In the genomic region with DNA sequence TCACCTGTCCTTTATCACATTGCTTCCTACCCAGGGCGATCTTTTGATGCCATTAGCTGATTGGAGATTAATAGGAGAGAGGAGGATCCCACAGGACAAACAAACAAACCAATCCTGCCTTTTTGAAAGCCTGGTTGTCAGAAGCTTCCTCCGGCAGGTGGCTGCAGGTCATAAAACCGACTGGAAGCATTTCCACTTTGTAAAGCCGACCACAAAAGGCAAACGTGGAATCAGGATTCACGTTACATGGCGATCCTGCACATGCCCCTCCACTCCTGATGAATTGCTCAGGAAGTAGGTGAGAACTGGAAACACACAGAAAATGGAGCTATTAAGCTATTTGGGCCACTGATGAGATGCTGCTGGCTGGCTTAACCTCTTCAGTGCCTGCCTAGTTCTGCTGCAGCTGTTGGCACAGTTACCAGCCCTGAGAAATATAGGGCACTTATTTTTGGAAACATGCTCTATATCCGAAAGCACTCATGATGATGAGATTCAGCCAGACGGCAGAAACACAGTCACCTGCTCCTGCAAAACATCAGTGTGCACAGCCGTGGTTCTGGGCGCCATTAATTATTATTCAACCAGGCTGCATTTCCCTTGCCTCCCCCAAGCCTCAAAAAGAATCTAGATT, we compare ENCODE assay signal across 17 cellular contexts.
A peak's percentile ranks its signal among the peaks of the same experiment; 100 is the strongest.
DNase-seq lines count a peak whose midpoint lies in the region; ATAC-seq and TF ChIP-seq lines count a peak whose summit lies in the region.
"Had no signal": no experiment of that assay in that cellular context is flagged by ENCODE, and none has a peak within 500 bp of the region (broad histone marks: within the 10 kb centered on the region; RNA-seq: fewer than 3 reads in every experiment).

No MANE protein-coding gene starts in this region.

- H3K9me3 ChIP-seq in thoracic aorta: no peaks in the 10 kb centered on the region

- H3K9me3 Mint-ChIP-seq in activated CD8-positive, alpha-beta T cell treated with anti-CD3 and anti-CD28 coated beads for 36 hours: no peaks in the 10 kb centered on the region
- H3K9me3 Mint-ChIP-seq: natural killer cell treated with Interleukin-12 subunit alpha and Interleukin-12 subunit beta and Interleukin-15 and Interleukin-18, amount 100 ng/mL, for 72 hours had no signal

- H3K4me1 ChIP-seq in thoracic aorta (ENCODE audit: control insufficient read depth in 1 of 2, low read depth in 2 of 2): peaks cover 0 to 21% of the 10 kb centered on the region in 2 donors

- H3K27ac ChIP-seq in dorsolateral prefrontal cortex (peak overlapping the region in 34 of 59 donors; percentile 1 to 80 (median 30)), thoracic aorta (peak overlapping the region; percentile 10 to 59)
- H3K27ac ChIP-seq: GM23248 had no signal

- H3K27me3 ChIP-seq in dorsolateral prefrontal cortex (no peaks in the 10 kb centered on the region), thoracic aorta (replicated peaks; ENCODE audit: insufficient read depth) (no peaks in the 10 kb centered on the region)

- intact Hi-C loops in dorsolateral prefrontal cortex (cut with DNase I): loop anchor here in 1 of 2 donors (10.0 kb wide), 1 partner anchor 129 kb away; no protein-coding TSS in a partner anchor
- intact Hi-C loops in activated CD8-positive, alpha-beta T cell treated with anti-CD3 and anti-CD28 coated beads for 36 hours (cut with micrococcal nuclease): no loop called here

- POLR2A ChIA-PET in activated CD8-positive, alpha-beta T cell treated with anti-CD3 and anti-CD28 coated beads for 36 hours (lab: Charles Lee): no interaction called here

- H3K27ac Mint-ChIP-seq in activated CD8-positive, alpha-beta T cell treated with anti-CD3 and anti-CD28 coated beads for 36 hours: no peak overlapping the region
- H3K27ac Mint-ChIP-seq: CD8-positive, alpha-beta memory T cell; natural killer cell treated with Interleukin-12 subunit alpha and Interleukin-12 subunit beta and Interleukin-15 and Interleukin-18, amount 100 ng/mL, for 72 hours; stimulated activated naive CD8-positive, alpha-beta T cell treated with anti-CD3 and anti-CD28 coated beads, Interleukin-15, Interleukin-2, amounts not matched to agents 100 ng/mL and 50 ng/mL, for 24 hours had no signal

- H3K4me3 ChIP-seq in dorsolateral prefrontal cortex (peak overlapping the region in 6 of 59 donors; percentile 2 to 34 (median 9)), thoracic aorta (peak overlapping the region; percentile 44)
- H3K4me3 ChIP-seq: GM23248 had no signal

- ATAC-seq in thoracic aorta (ENCODE audit: insufficient number of reproducible peaks, low FRiP score, low read depth): no peak
- no peak for ATAC-seq in stimulated activated naive CD8-positive, alpha-beta T cell treated with anti-CD3 and anti-CD28 coated beads, Interleukin-15, Interleukin-2, amounts not matched to agents 100 U/mL and 50 U/mL, for 24 hours
- ATAC-seq in activated CD8-positive, alpha-beta T cell treated with anti-CD3 and anti-CD28 coated beads for 36 hours: no peak
- ATAC-seq: natural killer cell treated with Interleukin-12 subunit alpha and Interleukin-12 subunit beta and Interleukin-15 and Interleukin-18, amount 100 ng/mL, for 72 hours; sciatic nerve had no signal

- H3K36me3 Mint-ChIP-seq in activated CD8-positive, alpha-beta T cell treated with anti-CD3 and anti-CD28 coated beads for 36 hours (ENCODE audit: low read depth): no peaks in the 10 kb centered on the region
- H3K36me3 Mint-ChIP-seq: CD8-positive, alpha-beta memory T cell; natural killer cell treated with Interleukin-12 subunit alpha and Interleukin-12 subunit beta and Interleukin-15 and Interleukin-18, amount 100 ng/mL, for 72 hours had no signal

- CTCF ChIA-PET in activated CD8-positive, alpha-beta T cell treated with anti-CD3 and anti-CD28 coated beads for 36 hours (lab: Charles Lee): no interaction called here

- no peaks in the 10 kb centered on the region for H3K4me1 Mint-ChIP-seq in activated CD8-positive, alpha-beta T cell treated with anti-CD3 and anti-CD28 coated beads for 36 hours (ENCODE audit: low read depth)
- H3K4me1 Mint-ChIP-seq: CD8-positive, alpha-beta memory T cell had no signal

- no peak for TF ChIP-seq CTCF in dorsolateral prefrontal cortex (IDR thresholded peaks at IDR 0.05 in 54 of 56, conservative IDR thresholded peaks at IDR 0.05 in 2 of 56; ENCODE audit: low read depth in 1 of 56, partially characterized antibody in 56 of 56)
- TF ChIP-seq CTCF in thoracic aorta (IDR thresholded peaks at IDR 0.05): no peak
- TF ChIP-seq CTCF in activated CD8-positive, alpha-beta T cell treated with anti-CD3 and anti-CD28 coated beads for 36 hours (IDR thresholded peaks at IDR 0.05): no peak

- peaks cover 1% of the 10 kb centered on the region for H3K27me3 Mint-ChIP-seq in activated CD8-positive, alpha-beta T cell treated with anti-CD3 and anti-CD28 coated beads for 36 hours
- H3K27me3 Mint-ChIP-seq: CD8-positive, alpha-beta memory T cell; natural killer cell treated with Interleukin-12 subunit alpha and Interleukin-12 subunit beta and Interleukin-15 and Interleukin-18, amount 100 ng/mL, for 72 hours; stimulated activated naive CD8-positive, alpha-beta T cell treated with anti-CD3 and anti-CD28 coated beads, Interleukin-15, Interleukin-2, amounts not matched to agents 100 ng/mL and 50 ng/mL, for 24 hours had no signal

- peak; percentile 33 for DNase-seq in NCI-H1092 treated with DMSO at 0.1 percent for 48 hours (lab: John Stamatoyannopoulos, UW)
- no peak for DNase-seq in NCI-H1092 (lab: John Stamatoyannopoulos, UW)
- peak; percentile 61 for DNase-seq in NCI-H345 treated with DMSO at 0.1 percent for 48 hours (lab: John Stamatoyannopoulos, UW; ENCODE audit: unreplicated experiment)
- peak in 1 of 10 donors; percentile 26 for DNase-seq in dorsolateral prefrontal cortex
- DNase-seq in thoracic aorta (ENCODE audit: low spot score): no peak
- no peak for DNase-seq in stimulated activated naive CD8-positive, alpha-beta T cell treated with anti-CD3 and anti-CD28 coated beads, Interleukin-15, Interleukin-2, amounts not matched to agents 100 U/mL and 50 U/mL, for 24 hours
- no peak for DNase-seq in activated CD8-positive, alpha-beta T cell treated with anti-CD3 and anti-CD28 coated beads for 36 hours
- no peak for DNase-seq in middle frontal gyrus (ENCODE audit: extremely low spot score, low spot score)
- DNase-seq: 8988T; activated T-cell treated with anti-CD3 and anti-CD28 coated beads for 4 hours; CD8-positive, alpha-beta memory T cell; IMR-90; OCI-M1 had no signal

- H3K36me3 ChIP-seq in thoracic aorta: no peaks in the 10 kb centered on the region

- no peak overlapping the region for H3K4me3 Mint-ChIP-seq in activated CD8-positive, alpha-beta T cell treated with anti-CD3 and anti-CD28 coated beads for 36 hours
- H3K4me3 Mint-ChIP-seq: CD8-positive, alpha-beta memory T cell; natural killer cell treated with Interleukin-12 subunit alpha and Interleukin-12 subunit beta and Interleukin-15 and Interleukin-18, amount 100 ng/mL, for 72 hours; stimulated activated naive CD8-positive, alpha-beta T cell treated with anti-CD3 and anti-CD28 coated beads, Interleukin-15, Interleukin-2, amounts not matched to agents 100 ng/mL and 50 ng/mL, for 24 hours had no signal

Comparison
In these comparisons a context has a peak if more than half of its experiments do, and no peak if none do; other contexts are left out.
1. DNase-seq: peak in NCI-H1092 treated with DMSO at 0.1 percent for 48 hours (single experiment) and NCI-H345 treated with DMSO at 0.1 percent for 48 hours (single experiment); none in NCI-H1092 (single experiment), thoracic aorta (single experiment), stimulated activated naive CD8-positive, alpha-beta T cell treated with anti-CD3 and anti-CD28 coated beads, Interleukin-15, Interleukin-2, amounts not matched to agents 100 U/mL and 50 U/mL, for 24 hours (single experiment), activated CD8-positive, alpha-beta T cell treated with anti-CD3 and anti-CD28 coated beads for 36 hours (single experiment) and middle frontal gyrus (single experiment).